Comparison of ENCODE assay signal across 23 cellular contexts in the genomic region with DNA sequence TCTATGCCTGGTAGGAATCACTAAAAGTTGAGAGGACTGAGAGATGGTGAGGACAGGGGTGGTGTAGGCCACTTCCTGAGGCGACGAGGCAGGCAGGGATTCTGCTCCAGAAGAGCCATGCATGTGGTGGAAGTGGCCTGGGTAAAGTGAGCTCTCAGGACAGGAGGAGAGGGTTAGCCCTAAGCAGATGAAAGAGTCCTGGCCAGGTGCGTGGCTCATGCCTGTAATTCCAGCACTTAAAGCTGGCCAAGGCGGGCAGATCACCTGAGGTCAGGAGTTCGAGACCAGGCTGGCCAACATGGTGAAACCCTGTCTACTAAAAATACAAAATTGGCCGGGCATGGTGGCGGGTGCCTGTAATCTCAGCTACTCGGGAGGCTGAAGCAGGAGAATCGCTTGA. TPM values are rescaled to one million over a fixed set of nuclear protein-coding genes. Genes with fewer than 3 reads are reported as not detected.
DNase-seq lines count a peak whose midpoint lies in the region; ATAC-seq and TF ChIP-seq lines count a peak whose summit lies in the region.
"Had no signal": no experiment of that assay in that cellular context is flagged by ENCODE, and none has a peak within 500 bp of the region (broad histone marks: within the 10 kb centered on the region; RNA-seq: fewer than 3 reads in every experiment).

No MANE protein-coding gene starts in this region.

- peak overlapping the region; percentile 81 for H3K27ac Mint-ChIP-seq in activated T-cell treated with anti-CD3 and anti-CD28 coated beads, Interleukin-2, amount 50 U/mL, for 24 hours
- peak overlapping the region; percentile 75 for H3K27ac Mint-ChIP-seq in activated CD4-positive, alpha-beta memory T cell treated with anti-CD3 and anti-CD28 coated beads for 36 hours
- no peak overlapping the region for H3K27ac Mint-ChIP-seq in endothelial cell (ENCODE audit: unreplicated experiment)
- peak overlapping the region; percentile 11 for H3K27ac Mint-ChIP-seq in stimulated activated effector memory CD8-positive, alpha-beta T cell treated with anti-CD3 and anti-CD28 coated beads, Interleukin-12 subunit alpha, Interleukin-12 subunit beta, amount 100 ng/mL, for 72 hours

- no peaks in the 10 kb centered on the region for H3K27me3 Mint-ChIP-seq in activated T-cell treated with anti-CD3 and anti-CD28 coated beads, Interleukin-2, amount 50 U/mL, for 24 hours
- H3K27me3 Mint-ChIP-seq in activated CD4-positive, alpha-beta memory T cell treated with anti-CD3 and anti-CD28 coated beads for 36 hours: no peaks in the 10 kb centered on the region
- peaks cover 3% of the 10 kb centered on the region for H3K27me3 Mint-ChIP-seq in endothelial cell (ENCODE audit: unreplicated experiment)

- H3K4me1 Mint-ChIP-seq in activated T-cell treated with anti-CD3 and anti-CD28 coated beads, Interleukin-2, amount 50 U/mL, for 24 hours (ENCODE audit: low read depth): peaks cover 34% of the 10 kb centered on the region
- H3K4me1 Mint-ChIP-seq in activated CD4-positive, alpha-beta memory T cell treated with anti-CD3 and anti-CD28 coated beads for 36 hours (ENCODE audit: low read depth): peaks cover 34% of the 10 kb centered on the region
- H3K4me1 Mint-ChIP-seq in endothelial cell (ENCODE audit: unreplicated experiment): peaks cover 8% of the 10 kb centered on the region
- peaks cover 31% of the 10 kb centered on the region for H3K4me1 Mint-ChIP-seq in stimulated activated effector memory CD8-positive, alpha-beta T cell treated with anti-CD3 and anti-CD28 coated beads, Interleukin-12 subunit alpha, Interleukin-12 subunit beta, amount 100 ng/mL, for 72 hours

- H3K4me3 Mint-ChIP-seq in activated T-cell treated with anti-CD3 and anti-CD28 coated beads, Interleukin-2, amount 50 U/mL, for 24 hours: no peak overlapping the region
- H3K4me3 Mint-ChIP-seq in activated CD4-positive, alpha-beta memory T cell treated with anti-CD3 and anti-CD28 coated beads for 36 hours: no peak overlapping the region
- peak overlapping the region; percentile 75 for H3K4me3 Mint-ChIP-seq in endothelial cell (ENCODE audit: unreplicated experiment)
- H3K4me3 Mint-ChIP-seq in stimulated activated effector memory CD8-positive, alpha-beta T cell treated with anti-CD3 and anti-CD28 coated beads, Interleukin-12 subunit alpha, Interleukin-12 subunit beta, amount 100 ng/mL, for 72 hours: no peak overlapping the region
- H3K4me3 Mint-ChIP-seq: nephron had no signal

- CTCF ChIA-PET in activated CD4-positive, alpha-beta memory T cell treated with anti-CD3 and anti-CD28 coated beads for 36 hours (lab: Charles Lee): no interaction called here

- peak; percentile 22 for ATAC-seq in stimulated activated effector memory CD8-positive, alpha-beta T cell treated with anti-CD3 and anti-CD28 coated beads, Interleukin-12 subunit alpha, Interleukin-12 subunit beta, amount 100 ng/mL, for 72 hours
- no peak for ATAC-seq in esophagus mucosa

- no peak for TF ChIP-seq CTCF in endothelial cell (IDR thresholded peaks at IDR 0.05; ENCODE audit: unreplicated experiment)

- no peak for DNase-seq in activated T-cell treated with anti-CD3 and anti-CD28 coated beads, Interleukin-2, amount 50 U/mL, for 24 hours
- DNase-seq in activated T-cell treated with anti-CD3 and anti-CD28 coated beads for 4 hours (no peak), endothelial cell (ENCODE audit: low spot score) (no peak), OCI-M2 (lab: John Stamatoyannopoulos, UW; ENCODE audit: unreplicated experiment) (no peak)
- no peak for DNase-seq in activated CD4-positive, alpha-beta memory T cell treated with anti-CD3 and anti-CD28 coated beads for 36 hours
- no peak for DNase-seq in stimulated activated effector memory CD8-positive, alpha-beta T cell treated with anti-CD3 and anti-CD28 coated beads, Interleukin-12 subunit alpha, Interleukin-12 subunit beta, amount 100 ng/mL, for 72 hours (ENCODE audit: low spot score in 2 of 2)
- DNase-seq in stimulated activated CD4-positive, alpha-beta T cell treated with anti-CD3 and anti-CD28 coated beads, Interleukin-4, amount 100 ng/mL, for 4 hours: no peak
- DNase-seq: activated CD4-positive, alpha-beta T cell treated with anti-CD3 and anti-CD28 coated beads for 4 hours; activated effector memory CD4-positive, alpha-beta T cell treated with anti-CD3 and anti-CD28 coated beads, Interleukin-2, amount 50 U/mL, for 16 hours; Caco-2; dermis blood vessel endothelial cell; esophagus squamous epithelium; GDM1; HCEC 1CT; heart left ventricle; mammary epithelial cell; NCI-H146; NCI-H446; SHP77 treated with DMSO at 0.1 percent for 48 hours; T-helper 9 cell; uterus had no signal

- POLR2A ChIA-PET in activated CD4-positive, alpha-beta memory T cell treated with anti-CD3 and anti-CD28 coated beads for 36 hours (lab: Charles Lee): interaction anchor here (0.6 kb wide), 1 partner anchor 84 kb away, joined by 3 read pairs; no protein-coding TSS in a partner anchor

- H3K9me3 Mint-ChIP-seq in activated T-cell treated with anti-CD3 and anti-CD28 coated beads, Interleukin-2, amount 50 U/mL, for 24 hours: no peaks in the 10 kb centered on the region
- H3K9me3 Mint-ChIP-seq in activated CD4-positive, alpha-beta memory T cell treated with anti-CD3 and anti-CD28 coated beads for 36 hours: no peaks in the 10 kb centered on the region
- H3K9me3 Mint-ChIP-seq in endothelial cell (ENCODE audit: unreplicated experiment): no peaks in the 10 kb centered on the region
- H3K9me3 Mint-ChIP-seq in stimulated activated effector memory CD8-positive, alpha-beta T cell treated with anti-CD3 and anti-CD28 coated beads, Interleukin-12 subunit alpha, Interleukin-12 subunit beta, amount 100 ng/mL, for 72 hours: no peaks in the 10 kb centered on the region
- H3K9me3 Mint-ChIP-seq: nephron had no signal

- peaks cover 78% of the 10 kb centered on the region for H3K36me3 Mint-ChIP-seq in activated T-cell treated with anti-CD3 and anti-CD28 coated beads, Interleukin-2, amount 50 U/mL, for 24 hours (ENCODE audit: low read depth)
- peaks cover 60% of the 10 kb centered on the region for H3K36me3 Mint-ChIP-seq in activated CD4-positive, alpha-beta memory T cell treated with anti-CD3 and anti-CD28 coated beads for 36 hours
- peaks cover 41% of the 10 kb centered on the region for H3K36me3 Mint-ChIP-seq in endothelial cell (ENCODE audit: low read depth, unreplicated experiment)
- peaks cover 74% of the 10 kb centered on the region for H3K36me3 Mint-ChIP-seq in stimulated activated effector memory CD8-positive, alpha-beta T cell treated with anti-CD3 and anti-CD28 coated beads, Interleukin-12 subunit alpha, Interleukin-12 subunit beta, amount 100 ng/mL, for 72 hours

- intact Hi-C loops in activated CD4-positive, alpha-beta memory T cell treated with anti-CD3 and anti-CD28 coated beads for 36 hours (cut with micrococcal nuclease): no loop called here

RNA-seq across cellular contexts. Expression of a gene that starts 8.5 kb away (rescaled TPM):
- 1,000 to 10,000 TPM; 1,107 to 1,148 TPM for total RNA-seq in activated CD4-positive, alpha-beta memory T cell treated with anti-CD3 and anti-CD28 coated beads for 36 hours
- total RNA-seq in endothelial cell (ENCODE audit: unreplicated experiment): 246 TPM
- 192 TPM for total RNA-seq in esophagus mucosa
